24 cellular contexts compared by ENCODE assay signal in the genomic region with DNA sequence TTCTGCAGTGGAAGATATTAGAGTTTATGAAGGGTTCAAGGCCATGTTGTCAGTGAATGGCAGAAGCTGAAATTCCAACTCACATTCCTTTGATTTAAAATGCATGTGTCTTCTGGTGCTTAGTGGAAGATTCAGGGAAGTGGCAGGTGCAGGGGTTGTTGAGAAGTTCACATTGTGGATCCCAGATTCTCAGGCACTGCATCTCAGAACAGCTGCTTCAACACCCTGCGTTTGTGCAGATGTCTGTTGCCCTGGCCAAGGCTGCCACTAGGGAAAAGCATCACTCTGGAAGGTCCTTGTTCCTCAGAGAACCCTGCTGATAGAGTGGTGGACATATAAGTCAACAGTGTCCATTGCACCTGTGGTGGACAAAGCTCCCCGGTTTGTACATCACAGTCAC.
"Had no signal": no experiment of that assay in that cellular context is flagged by ENCODE, and none has a peak within 500 bp of the region (broad histone marks: within the 10 kb centered on the region; RNA-seq: fewer than 3 reads in every experiment).

No MANE protein-coding gene starts in this region.

- H3K36me3 Mint-ChIP-seq: IgD-negative memory B cell had no signal

- DNase-seq: Kasumi-1; MV-4-11; NCI-H1048; NCI-H1105; NCI-H1417; NCI-H1436 treated with DMSO at 0.1 percent for 48 hours; NCI-H1694; NCI-H187 treated with DMSO at 0.1 percent for 48 hours; NCI-H2029 treated with DMSO at 0.1 percent for 48 hours; NCI-H2171 treated with DMSO at 0.1 percent for 48 hours; NCI-H345; NCI-H526 treated with DMSO at 0.1 percent for 48 hours; NCI-H748 treated with DMSO at 0.1 percent for 48 hours; NK-92 treated with Interleukin-12 subunit alpha and Interleukin-12 subunit beta, amount 100 ng/mL, for 24 hours; PC-3; SHP77 had no signal

- FAIRE-seq: HTR-8/SVneo, K562 had no signal

- H3K4me3 ChIP-seq: K562, SK-N-MC had no signal

- H3K27ac Mint-ChIP-seq: IgD-negative memory B cell had no signal

- ATAC-seq: K562, Panc1, PC-3 had no signal

- H3K27me3 Mint-ChIP-seq: IgD-negative memory B cell had no signal

- H3K27ac ChIP-seq: HL-60, KMS-11, RWPE1, SK-N-MC had no signal

- H3K4me1 Mint-ChIP-seq: IgD-negative memory B cell had no signal
